ENCODE assay signal across 30 cellular contexts in genomic region chr1:221013691-221014293, GRCh38.
"Had no signal": no experiment of that assay in that cellular context is flagged by ENCODE, and none has a peak within 500 bp of the region (broad histone marks: within the 10 kb centered on the region; RNA-seq: fewer than 3 reads in every experiment).

No MANE protein-coding gene starts in this region.

- H3K36me3 ChIP-seq: brain microvascular endothelial cell, cardiac muscle cell, Peyer's patch, SJSA1 had no signal

- ATAC-seq: activated CD8-positive, alpha-beta memory T cell treated with anti-CD3 and anti-CD28 coated beads, Interleukin-2, amount 10 ng/mL, durations not matched to agents 7 days and 5 days; activated naive CD4-positive, alpha-beta T cell treated with anti-CD3 and anti-CD28 coated beads, Interleukin-2, amount 50 U/mL, for 72 hours; activated naive CD8-positive, alpha-beta T cell treated with anti-CD3 and anti-CD28 coated beads, Interleukin-2, amount 50 U/mL, for 24 hours; activated T-cell treated with anti-CD3 and anti-CD28 coated beads, Interleukin-2, amount 50 U/mL, for 4 hours; SK-N-SH treated with all-trans-retinoic acid at 6 μM for 48 hours; T-helper 17 cell had no signal

- DNase-seq: activated B cell treated with CpG ODN at 0.5 μM for 24 hours; activated CD4-positive, alpha-beta T cell treated with anti-CD3 and anti-CD28 coated beads for 1 hour; activated CD4-positive, alpha-beta T cell treated with anti-CD3 and anti-CD28 coated beads, Interleukin-2, amount 10 ng/mL, durations not matched to agents 24 days and 14 days; activated CD4-positive, alpha-beta T cell treated with anti-CD3 and anti-CD28 coated beads, Interleukin-2, amount 50 U/mL, for 48 hours; activated CD8-positive, alpha-beta memory T cell treated with anti-CD3 and anti-CD28 coated beads, Interleukin-2, amount 10 ng/mL, durations not matched to agents 7 days and 5 days; activated effector memory CD4-positive, alpha-beta T cell treated with anti-CD3 and anti-CD28 coated beads, Interleukin-2, amount 50 U/mL, for 16 hours; activated naive CD4-positive, alpha-beta T cell treated with Interleukin-2 at 50 U/mL for 16 hours; activated naive CD8-positive, alpha-beta T cell treated with anti-CD3 and anti-CD28 coated beads, Interleukin-2, amount 50 U/mL, for 24 hours; activated T-cell treated with anti-CD3 and anti-CD28 coated beads, Interleukin-2, amount 50 U/mL, for 4 hours; amygdala; brain microvascular endothelial cell; Kasumi-1; KBM-7; NCI-H1092; NCI-H1417; NCI-H1930; NCI-H2107; NCI-H2171 treated with DMSO at 0.1 percent for 48 hours; NCI-H226; NCI-H526 treated with DMSO at 0.1 percent for 48 hours; NCI-H82; Peyer's patch; SHP77; T-helper 17 cell; T-helper 9 cell had no signal

- H3K27me3 ChIP-seq: brain microvascular endothelial cell, Peyer's patch, SJSA1 had no signal

- H3K9me3 ChIP-seq: Peyer's patch, SJSA1 had no signal

- H3K4me1 ChIP-seq: Peyer's patch, SJSA1 had no signal

- H3K27ac ChIP-seq: brain microvascular endothelial cell, cardiac muscle cell, Peyer's patch, RWPE1, SJSA1 had no signal

- H3K4me3 ChIP-seq: cardiac muscle cell, Peyer's patch, SJSA1 had no signal
